ENCODE assay signal across 9 cellular contexts in the genomic region with DNA sequence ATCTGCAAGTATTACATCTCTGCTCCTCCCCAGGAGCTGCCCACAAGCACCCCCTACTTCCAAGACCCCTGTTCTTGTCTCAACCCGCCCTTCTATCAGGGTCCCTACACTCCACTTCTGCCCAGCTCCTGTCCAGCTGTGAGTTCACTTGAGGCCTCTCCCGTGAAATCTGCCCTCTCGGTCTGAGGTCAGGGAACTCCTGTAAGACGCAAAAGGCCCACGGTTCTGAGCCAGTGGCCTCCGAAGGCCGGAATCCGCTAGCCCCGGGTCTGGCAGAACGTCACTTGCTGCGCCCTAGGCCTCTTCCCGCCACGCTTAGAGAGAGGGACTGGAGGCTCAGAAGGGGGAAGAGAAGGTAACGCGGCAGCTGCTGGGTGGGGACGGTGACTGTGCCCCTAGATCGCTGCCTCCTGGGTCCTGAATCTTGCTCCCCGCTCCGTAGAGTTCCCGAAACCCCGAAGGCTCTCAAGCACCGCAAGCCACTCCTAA. TPM values are rescaled to one million over a fixed set of nuclear protein-coding genes. Genes with fewer than 3 reads are reported as not detected.
A peak's percentile ranks its signal among the peaks of the same experiment; 100 is the strongest.
DNase-seq lines count a peak whose midpoint lies in the region; ATAC-seq and TF ChIP-seq lines count a peak whose summit lies in the region.
"Had no signal": no experiment of that assay in that cellular context is flagged by ENCODE, and none has a peak within 500 bp of the region (broad histone marks: within the 10 kb centered on the region; RNA-seq: fewer than 3 reads in every experiment).

No MANE protein-coding gene starts in this region.

- no peak overlapping the region for H3K27ac Mint-ChIP-seq in activated naive CD4-positive, alpha-beta T cell treated with anti-CD3 and anti-CD28 coated beads, Interleukin-2, amount 10 ng/mL, durations not matched to agents 7 days and 5 days
- H3K27ac Mint-ChIP-seq in activated naive CD4-positive, alpha-beta T cell treated with anti-CD3 and anti-CD28 coated beads, Interleukin-2, amount 50 U/mL, for 72 hours, result no peak overlapping the region

- H3K9me3 Mint-ChIP-seq in activated naive CD4-positive, alpha-beta T cell treated with anti-CD3 and anti-CD28 coated beads, Interleukin-2, amount 10 ng/mL, durations not matched to agents 7 days and 5 days, result no peaks in the 10 kb centered on the region
- H3K9me3 Mint-ChIP-seq in activated naive CD4-positive, alpha-beta T cell treated with anti-CD3 and anti-CD28 coated beads, Interleukin-2, amount 50 U/mL, for 72 hours, result no peaks in the 10 kb centered on the region

- no peaks in the 10 kb centered on the region for H3K9me3 ChIP-seq in heart right ventricle

- no peak for TF ChIP-seq CTCF in VCaP (conservative IDR thresholded peaks at IDR 0.05)
- TF ChIP-seq CTCF in heart right ventricle (IDR thresholded peaks at IDR 0.05), result no peak

- CTCF ChIA-PET in activated naive CD4-positive, alpha-beta T cell treated with anti-CD3 and anti-CD28 coated beads, Interleukin-2, amount 10 ng/mL, durations not matched to agents 7 days and 5 days (lab: Charles Lee), result no interaction called here

- peaks cover 3 to 28% (median 19%) of the 10 kb centered on the region in 9 donors for H3K4me1 ChIP-seq in heart right ventricle

- peaks cover 82% of the 10 kb centered on the region for H3K27me3 Mint-ChIP-seq in activated naive CD4-positive, alpha-beta T cell treated with anti-CD3 and anti-CD28 coated beads, Interleukin-2, amount 10 ng/mL, durations not matched to agents 7 days and 5 days

- DNase-seq in activated naive CD4-positive, alpha-beta T cell treated with anti-CD3 and anti-CD28 coated beads, Interleukin-2, amount 10 ng/mL, durations not matched to agents 7 days and 5 days, result no peak
- DNase-seq in activated naive CD4-positive, alpha-beta T cell treated with anti-CD3 and anti-CD28 coated beads, Interleukin-2, amount 50 U/mL, for 16 hours, result no peak
- peak; percentile 19 to 25 for DNase-seq in heart right ventricle
- peak; percentile 27 for DNase-seq in renal cortical epithelial cell (ENCODE audit: low read depth)
- DNase-seq in activated effector memory CD4-positive, alpha-beta T cell treated with anti-CD3 and anti-CD28 coated beads, Interleukin-2, amount 50 U/mL, for 16 hours, result no peak
- no peak for DNase-seq in OCI-M1 (lab: John Stamatoyannopoulos, UW)
- DNase-seq in activated naive CD4-positive, alpha-beta T cell treated with anti-CD3 and anti-CD28 coated beads, Interleukin-2, amount 50 U/mL, for 72 hours (ENCODE audit: low spot score in 2 of 2), result no peak

- intact Hi-C loops in heart right ventricle (cut with DNase I), result loop anchor here in 8 of 10 donors (5.0 to 10.0 kb wide), 10 partner anchors 173 to 703 kb away; no protein-coding TSS in a partner anchor

- H3K27ac ChIP-seq in VCaP (peak overlapping the region; percentile 95), heart right ventricle (peak overlapping the region in 9 of 10 donors; percentile 40 to 89 (median 66))

- no peaks in the 10 kb centered on the region for H3K36me3 Mint-ChIP-seq in activated naive CD4-positive, alpha-beta T cell treated with anti-CD3 and anti-CD28 coated beads, Interleukin-2, amount 10 ng/mL, durations not matched to agents 7 days and 5 days
- H3K36me3 Mint-ChIP-seq in activated naive CD4-positive, alpha-beta T cell treated with anti-CD3 and anti-CD28 coated beads, Interleukin-2, amount 50 U/mL, for 72 hours, result no peaks in the 10 kb centered on the region

- WGBS in heart right ventricle, 2 donors, result 16 to 21% methylated on average over 21 to 22 of the region's 22 CpGs

- H3K4me3 ChIP-seq in heart right ventricle, result peak overlapping the region; percentile 59 to 94 (median 72)

- peaks cover 15% of the 10 kb centered on the region for H3K4me1 Mint-ChIP-seq in activated naive CD4-positive, alpha-beta T cell treated with anti-CD3 and anti-CD28 coated beads, Interleukin-2, amount 10 ng/mL, durations not matched to agents 7 days and 5 days

- H3K4me3 Mint-ChIP-seq in activated naive CD4-positive, alpha-beta T cell treated with anti-CD3 and anti-CD28 coated beads, Interleukin-2, amount 10 ng/mL, durations not matched to agents 7 days and 5 days, result peak overlapping the region; percentile 59

- peaks cover 0 to 47% (median 0%) of the 10 kb centered on the region in 7 donors for H3K27me3 ChIP-seq in heart right ventricle

- no peaks in the 10 kb centered on the region for H3K36me3 ChIP-seq in heart right ventricle

- peak in 7 of 8 donors; percentile 6 to 43 (median 30) for ATAC-seq in heart right ventricle
- no peak for ATAC-seq in activated naive CD4-positive, alpha-beta T cell treated with anti-CD3 and anti-CD28 coated beads, Interleukin-2, amount 50 U/mL, for 72 hours

RNA-seq across cellular contexts. Expression of a gene that starts 0.9 kb away (rescaled TPM):
- total RNA-seq in heart right ventricle (10 to 100 TPM; 13.4 to 72.9 (median 24.7) TPM), renal cortical epithelial cell (51.4 and 261 TPM in 2 replicates)
- polyA plus RNA-seq in heart right ventricle, result 10 to 100 TPM in 1 of 2 donors, 1 to 10 TPM in 1; 6.9 to 10.7 TPM
- total RNA-seq in activated naive CD4-positive, alpha-beta T cell treated with anti-CD3 and anti-CD28 coated beads, Interleukin-2, amount 50 U/mL, for 72 hours, result under 1 TPM; 0.58 to 0.61 TPM

RNA-seq across cellular contexts. Expression of a gene that starts 35.1 kb away (rescaled TPM):
- total RNA-seq in heart right ventricle, result not detected
- polyA plus RNA-seq in heart right ventricle, result not detected
- total RNA-seq in renal cortical epithelial cell, result not detected in 2 replicates
- total RNA-seq in activated naive CD4-positive, alpha-beta T cell treated with anti-CD3 and anti-CD28 coated beads, Interleukin-2, amount 50 U/mL, for 72 hours, result not detected
- total RNA-seq: subcutaneous adipose tissue had no signal

Comparison
In these comparisons a context has a peak if more than half of its experiments do, and no peak if none do; other contexts are left out.
1. DNase-seq: peak in heart right ventricle (2 of 2) and renal cortical epithelial cell (single experiment); none in activated naive CD4-positive, alpha-beta T cell treated with anti-CD3 and anti-CD28 coated beads, Interleukin-2, amount 10 ng/mL, durations not matched to agents 7 days and 5 days (single experiment), activated naive CD4-positive, alpha-beta T cell treated with anti-CD3 and anti-CD28 coated beads, Interleukin-2, amount 50 U/mL, for 16 hours (single experiment), activated effector memory CD4-positive, alpha-beta T cell treated with anti-CD3 and anti-CD28 coated beads, Interleukin-2, amount 50 U/mL, for 16 hours (single experiment), OCI-M1 (single experiment) and activated naive CD4-positive, alpha-beta T cell treated with anti-CD3 and anti-CD28 coated beads, Interleukin-2, amount 50 U/mL, for 72 hours (0 of 2).
2. ATAC-seq: peak in heart right ventricle (7 of 8); none in activated naive CD4-positive, alpha-beta T cell treated with anti-CD3 and anti-CD28 coated beads, Interleukin-2, amount 50 U/mL, for 72 hours (0 of 2).
3. RNA of a gene that starts 0.9 kb away (total RNA-seq): 51.4 to 261 TPM in renal cortical epithelial cell and 13.4 to 72.9 TPM in heart right ventricle; 0.58 to 0.61 TPM in activated naive CD4-positive, alpha-beta T cell treated with anti-CD3 and anti-CD28 coated beads, Interleukin-2, amount 50 U/mL, for 72 hours; every median in the first group is over 4 times any median in the second.